25 cellular contexts compared by ENCODE assay signal in the genomic region with DNA sequence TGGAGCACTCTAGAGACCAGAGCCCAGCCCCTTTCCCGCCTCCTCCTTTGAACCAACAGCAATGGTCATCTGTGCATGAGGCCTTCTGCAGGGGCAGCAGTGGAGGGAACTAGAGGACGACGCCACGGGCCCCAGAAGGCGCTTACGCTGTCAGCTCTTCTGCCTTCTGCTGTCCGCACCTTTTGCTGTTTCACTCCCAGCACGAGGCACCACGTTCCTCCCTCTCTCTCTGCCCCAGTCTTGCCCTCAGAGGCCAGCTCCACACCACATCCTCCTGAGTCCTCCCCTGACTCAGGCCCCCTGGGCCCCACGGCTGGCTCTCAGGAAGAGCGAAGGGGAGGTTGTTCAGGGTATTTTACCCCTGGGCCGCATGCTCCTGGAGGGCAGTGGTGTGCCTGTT.
"Had no signal": no experiment of that assay in that cellular context is flagged by ENCODE, and none has a peak within 500 bp of the region (broad histone marks: within the 10 kb centered on the region; RNA-seq: fewer than 3 reads in every experiment).

No MANE protein-coding gene starts in this region.

- H3K36me3 ChIP-seq: adrenal gland, brain microvascular endothelial cell, right atrium auricular region had no signal

- ATAC-seq: activated CD4-positive, alpha-beta T cell treated with anti-CD3 and anti-CD28 coated beads for 36 hours; activated naive CD4-positive, alpha-beta T cell treated with anti-CD3 and anti-CD28 coated beads, Interleukin-2, amount 50 U/mL, for 72 hours; activated T-cell treated with anti-CD3 and anti-CD28 coated beads, Interleukin-2, amount 50 U/mL, for 72 hours; heart right ventricle had no signal

- DNase-seq: activated CD4-positive, alpha-beta T cell treated with anti-CD3 and anti-CD28 coated beads for 36 hours; activated CD4-positive, CD25-positive, alpha-beta regulatory T cell; activated naive CD4-positive, alpha-beta T cell; activated T-cell treated with anti-CD3 and anti-CD28 coated beads for 4 hours; activated T-cell treated with anti-CD3 and anti-CD28 coated beads, Interleukin-2, amount 50 U/mL, for 72 hours; brain microvascular endothelial cell; central memory CD4-positive, alpha-beta T cell; endodermal cell; foreskin melanocyte; heart right ventricle; kidney glomerular epithelial cell; left ventricle myocardium inferior; mammary epithelial cell; nucleus accumbens; stimulated activated CD4-positive, alpha-beta T cell treated with anti-CD3 and anti-CD28 coated beads, Interleukin-2, amount 100 ng/mL, for 24 hours; stimulated activated naive CD4-positive, alpha-beta T cell; tibial artery had no signal

- H3K27me3 ChIP-seq: adrenal gland, ascending aorta, right atrium auricular region, suprapubic skin, tibial artery had no signal

- H3K4me3 Mint-ChIP-seq: activated CD4-positive, alpha-beta T cell treated with anti-CD3 and anti-CD28 coated beads for 36 hours; activated T-cell treated with anti-CD3 and anti-CD28 coated beads, Interleukin-2, amount 50 U/mL, for 72 hours; dendritic cell treated with granulocyte-macrophage colony-stimulating factor and Interleukin-4, amounts not matched to agents 40 ng/mL and 50 ng/mL, for 4 days; endodermal cell had no signal

- H3K27ac Mint-ChIP-seq: activated CD4-positive, alpha-beta T cell treated with anti-CD3 and anti-CD28 coated beads for 36 hours; activated naive CD4-positive, alpha-beta T cell treated with anti-CD3 and anti-CD28 coated beads, Interleukin-2, amount 50 U/mL, for 72 hours; activated T-cell treated with anti-CD3 and anti-CD28 coated beads, Interleukin-2, amount 50 U/mL, for 72 hours; dendritic cell treated with granulocyte-macrophage colony-stimulating factor and Interleukin-4, amounts not matched to agents 40 ng/mL and 50 ng/mL, for 4 days; endodermal cell had no signal

- H3K9me3 ChIP-seq: adrenal gland, ascending aorta, esophagus muscularis mucosa, heart right ventricle, left ventricle myocardium inferior, right atrium auricular region, suprapubic skin, tibial artery had no signal

- H3K4me1 Mint-ChIP-seq: activated CD4-positive, alpha-beta T cell treated with anti-CD3 and anti-CD28 coated beads for 36 hours; endodermal cell had no signal

- H3K4me3 ChIP-seq: adrenal gland, ascending aorta, esophagus muscularis mucosa, heart right ventricle, left ventricle myocardium inferior, right atrium auricular region, smooth muscle cell, suprapubic skin, tibial artery had no signal

- H3K27ac ChIP-seq: ascending aorta, brain microvascular endothelial cell, esophagus muscularis mucosa, heart right ventricle, left ventricle myocardium inferior, right atrium auricular region, suprapubic skin, tibial artery had no signal

- H3K4me1 ChIP-seq: ascending aorta, esophagus muscularis mucosa, right atrium auricular region, tibial artery had no signal
